In genomic region chr12:121770388-121770787, GRCh38 we compare ENCODE assay signal across 1 cellular context.
TF ChIP-seq lines count a peak whose summit lies in the region.

No MANE protein-coding gene starts in this region.

TF ChIP-seq in H1, 55 proteins besides CTCF, POLR2A, EP300 and RAD21:
- no peak for TF ChIP-seq SRF (IDR thresholded peaks at IDR 0.05; ENCODE audit: low read depth, low read length)
- no peak for TF ChIP-seq YY1 (IDR thresholded peaks at IDR 0.05; ENCODE audit: low read depth, low read length)
- no peak for TF ChIP-seq CHD1 (IDR thresholded peaks at IDR 0.05; ENCODE audit: low read depth, low read length)
- TF ChIP-seq CHD7 (IDR thresholded peaks at IDR 0.05; ENCODE audit: insufficient replicate concordance, low read length): no peak
- TF ChIP-seq SAP30 (IDR thresholded peaks at IDR 0.05; ENCODE audit: insufficient read depth, insufficient replicate concordance, low read length): no peak
- no peak for TF ChIP-seq JUND (IDR thresholded peaks at IDR 0.05; ENCODE audit: low read length)
- TF ChIP-seq MAX (IDR thresholded peaks at IDR 0.05): no peak
- no peak for TF ChIP-seq CBX8 (IDR thresholded peaks at IDR 0.05; ENCODE audit: borderline replicate concordance, low read depth, low read length)
